In genomic region chr7:149773446-149774236, GRCh38 we compare ENCODE assay signal across 8 cellular contexts. TPM values are rescaled to one million over a fixed set of nuclear protein-coding genes. Genes with fewer than 3 reads are reported as not detected.
DNase-seq lines count a peak whose midpoint lies in the region; ATAC-seq, FAIRE-seq and TF ChIP-seq lines count a peak whose summit lies in the region.

ZNF467 (minus strand) TSS chr7:149773588; CDS start chr7:149771032, 2,556 bp downstream.

- H3K9me3 ChIP-seq in PC-9 (ENCODE audit: insufficient read depth, low read depth) = no peaks in the 10 kb centered on the region
- H3K9me3 ChIP-seq in sigmoid colon = no peaks in the 10 kb centered on the region

- no TSS peak for BruUV-seq in PC-9 (replicated peaks; lab: Mats Ljungman, UMichigan)

- intact Hi-C loops in PC-9 (cut with micrococcal nuclease; ENCODE audit: unreplicated experiment) (no loop called here), sigmoid colon (cut with DNase I) (loop anchor here (5.0 to 10.0 kb wide), 4 partner anchors 56 to 746 kb away; partner anchors contain the start of genes ATP6V0E2 and PDIA4)

- no peaks in the 10 kb centered on the region for H3K4me1 ChIP-seq in PC-9 (replicated peaks; ENCODE audit: insufficient read depth)
- peaks cover 0 to 30% (median 14%) of the 10 kb centered on the region in 4 donors for H3K4me1 ChIP-seq in sigmoid colon

- CTCF ChIA-PET in PC-9 (lab: Charles Lee) = interaction anchor here (1.4 kb wide), 1 partner anchor 10 kb away, joined by 7 read pairs; no protein-coding TSS in a partner anchor

- H3K4me2 ChIP-seq in PC-9 = peak within 1 kb of the TSS; percentile 98

- H3K27me3 ChIP-seq in PC-9 (ENCODE audit: insufficient read depth, low read depth) (peaks cover 36% of the 10 kb centered on the region), sigmoid colon (no peaks in the 10 kb centered on the region)

- POLR2A ChIA-PET in PC-9 (lab: Charles Lee; ENCODE audit: unreplicated experiment) = interaction anchor here (0.6 kb wide), 1 partner anchor 1255 kb away, joined by 13 read pairs; no protein-coding TSS in a partner anchor

- peak within 1 kb of the TSS; percentile 88 for H3K4me3 ChIP-seq in PC-9
- peak within 1 kb of the TSS; percentile 43 for H3K4me3 ChIP-seq in iPS-11a (ENCODE audit: low read depth, low read length)
- H3K4me3 ChIP-seq in sigmoid colon = peak within 1 kb of the TSS; percentile 65 to 89 (median 78)

- H3K79me2 ChIP-seq in PC-9 (ENCODE audit: low read depth) = no peaks in the 10 kb centered on the region

- H3K27ac ChIP-seq in PC-9 (no peak within 1 kb of the TSS), sigmoid colon (peak within 1 kb of the TSS; percentile 72 to 82 (median 80))

- no peak for TF ChIP-seq POLR2A in sigmoid colon (IDR thresholded peaks at IDR 0.05)

- peak; percentile 7 for DNase-seq in DMS79 treated with DMSO at 0.1 percent for 48 hours (lab: John Stamatoyannopoulos, UW)
- no peak for DNase-seq in DMS79 (lab: John Stamatoyannopoulos, UW)
- peak in 1 of 2 experiments; percentile 47 for DNase-seq in PC-9
- peak; percentile 46 for DNase-seq in astrocyte of the hippocampus (ENCODE audit: low read depth, low spot score)
- peak; percentile 90 for DNase-seq in sigmoid colon
- no peak for DNase-seq in HTR-8/SVneo (ENCODE audit: insufficient read length, low spot score)

- 1 to 4% methylated on average over 57 of the region's 57 CpGs for WGBS in sigmoid colon, 2 donors

- no peak for TF ChIP-seq EP300 in sigmoid colon (IDR thresholded peaks at IDR 0.05)

- no peaks in the 10 kb centered on the region for H4K20me1 ChIP-seq in PC-9 (ENCODE audit: insufficient read depth)

- H3F3A ChIP-seq in PC-9 (ENCODE audit: insufficient read depth, low read depth) = peaks cover 12% of the 10 kb centered on the region; the same call in 1 of the 2 replicates

- ATAC-seq in GM18873 (IDR thresholded peaks at IDR 0.05; ENCODE audit: low FRiP score, unreplicated experiment) = no peak

- no peak for FAIRE-seq in HTR-8/SVneo (lab: Jason Lieb, UNC)

- H2AFZ ChIP-seq in PC-9 = peak within 1 kb of the TSS; percentile 73; the same call in 1 of the 2 replicates

- no peaks in the 10 kb centered on the region for H3K9me2 ChIP-seq in PC-9 (ENCODE audit: insufficient read depth)

- TF ChIP-seq CTCF in PC-9 (conservative IDR thresholded peaks at IDR 0.05) = no peak
- TF ChIP-seq CTCF in sigmoid colon (IDR thresholded peaks at IDR 0.05) = no peak

- H3K36me3 ChIP-seq in PC-9 (ENCODE audit: low read depth) = no peaks in the 10 kb centered on the region
- peaks cover 0 to 13% (median 0%) of the 10 kb centered on the region in 4 donors for H3K36me3 ChIP-seq in sigmoid colon

RNA-seq across cellular contexts. Expression of gene ZNF467, which starts in this region (rescaled TPM):
- 6.6 and 10.3 TPM in 2 replicates for total RNA-seq in PC-9 (2021)
- 10 to 100 TPM in 1 of 4 donors, 1 to 10 TPM in 3; 7.1 to 15.7 (median 9.2) TPM for total RNA-seq in sigmoid colon
- polyA plus RNA-seq in sigmoid colon = 1 to 10 TPM; 3.0 to 4.6 (median 3.5) TPM

Comparison
In these comparisons a context has a peak if more than half of its experiments do, and no peak if none do; other contexts are left out.
1. DNase-seq: peak in DMS79 treated with DMSO at 0.1 percent for 48 hours (single experiment), astrocyte of the hippocampus (single experiment) and sigmoid colon (single experiment); none in DMS79 (single experiment) and HTR-8/SVneo (single experiment).
2. Peak in every context shown above with its lines, with median percentiles within 50 percentile points of each other: H3K4me3 ChIP-seq.